ENCODE assay signal across 9 cellular contexts in genomic region chr19:48617146-48617937, GRCh38. TPM values are rescaled to one million over a fixed set of nuclear protein-coding genes. Genes with fewer than 3 reads are reported as not detected.
DNase-seq lines count a peak whose midpoint lies in the region; ATAC-seq, FAIRE-seq and TF ChIP-seq lines count a peak whose summit lies in the region.
"Had no signal": no experiment of that assay in that cellular context is flagged by ENCODE, and none has a peak within 500 bp of the region (broad histone marks: within the 10 kb centered on the region; RNA-seq: fewer than 3 reads in every experiment).

No MANE protein-coding gene starts in this region.

- DNase-seq in left ventricle myocardium inferior (no peak), Right ventricle myocardium inferior (ENCODE audit: missing footprints) (no peak), astrocyte of the spinal cord (ENCODE audit: low read depth, low spot score) (peak; percentile 30), lung microvascular endothelial cell (ENCODE audit: low read depth in 2 of 2) (peak; percentile 26 to 30), uterus (no peak), NCI-H82 (lab: John Stamatoyannopoulos, UW) (no peak), GM12892 (ENCODE audit: insufficient read length) (no peak), Ammon's horn (ENCODE audit: low spot score) (no peak)

- intact Hi-C loops in left ventricle myocardium inferior (cut with micrococcal nuclease): no loop called here
- intact Hi-C loops in Right ventricle myocardium inferior (cut with DNase I): no loop called here
- intact Hi-C loops in uterus (cut with DNase I; ENCODE audit: low total_unique reads): loop anchor here (10.0 kb wide), 2 partner anchors 123 to 1133 kb away; partner anchors contain the start of gene KPTN

- no peak for TF ChIP-seq CTCF in left ventricle myocardium inferior (IDR thresholded peaks at IDR 0.05; ENCODE audit: borderline replicate concordance)
- TF ChIP-seq CTCF in astrocyte of the spinal cord (IDR thresholded peaks at IDR 0.05; ENCODE audit: low read depth, low read length): no peak
- no peak for TF ChIP-seq CTCF in uterus (IDR thresholded peaks at IDR 0.05)

- H3K36me3 ChIP-seq in left ventricle myocardium inferior (peaks cover 42% of the 10 kb centered on the region), uterus (no peaks in the 10 kb centered on the region)

- H3K27ac ChIP-seq in left ventricle myocardium inferior (replicated peaks) (peak overlapping the region; percentile 88), uterus (peak overlapping the region; percentile 86 to 88)

- in situ Hi-C loops in astrocyte of the spinal cord (cut with HindIII; ENCODE audit: low sequenced_read_pairs): no loop called here

- H3K4me1 ChIP-seq in left ventricle myocardium inferior (peaks cover 65% of the 10 kb centered on the region), uterus (peaks cover 8 to 11% of the 10 kb centered on the region in 2 donors)

- H3K27me3 ChIP-seq in left ventricle myocardium inferior (ENCODE audit: low read depth) (no peaks in the 10 kb centered on the region), uterus (no peaks in the 10 kb centered on the region)

- H3K9me3 ChIP-seq in left ventricle myocardium inferior (replicated peaks) (no peaks in the 10 kb centered on the region), uterus (no peaks in the 10 kb centered on the region)

- peak overlapping the region; percentile 79 for H3K4me3 ChIP-seq in left ventricle myocardium inferior
- H3K4me3 ChIP-seq in astrocyte of the spinal cord (ENCODE audit: low read depth, low read length): peak overlapping the region; percentile 95
- no peak overlapping the region for H3K4me3 ChIP-seq in uterus

- FAIRE-seq in GM12892 (lab: Jason Lieb, UNC): no peak

- no peak for ATAC-seq in Right ventricle myocardium inferior

- TF ChIP-seq POLR2A in uterus (IDR thresholded peaks at IDR 0.05): no peak
- TF ChIP-seq POLR2A in GM12892 (IDR thresholded peaks at IDR 0.05; ENCODE audit: low read depth, low read length): no peak

RNA-seq across cellular contexts. Expression of gene RPL18, which starts 1.6 kb away (rescaled TPM):
- total RNA-seq in left ventricle myocardium inferior (530 TPM), Right ventricle myocardium inferior (604 TPM), lung microvascular endothelial cell (2,223 and 2,324 TPM in 2 replicates), uterus (1,000 to 10,000 TPM; 1,515 to 5,795 (median 3,195) TPM)
- 2,410 TPM for polyA plus RNA-seq in GM12892 (2012; ENCODE audit: missing spikeins)

RNA-seq across cellular contexts. Expression of gene SPHK2, which starts 2.0 kb away (rescaled TPM):
- 8.0 TPM for total RNA-seq in left ventricle myocardium inferior
- total RNA-seq in Right ventricle myocardium inferior: 7.2 TPM
- 5.4 and 6.3 TPM in 2 replicates for total RNA-seq in lung microvascular endothelial cell
- 10 to 100 TPM; 10.0 to 27.2 (median 21.7) TPM for total RNA-seq in uterus
- 7.0 TPM for polyA plus RNA-seq in GM12892 (2012; ENCODE audit: missing spikeins)

RNA-seq across cellular contexts. Expression of gene FAM83E, which starts 2.5 kb away (rescaled TPM):
- total RNA-seq in left ventricle myocardium inferior: not detected
- total RNA-seq in Right ventricle myocardium inferior: not detected
- 0.40 and 0.65 TPM in 2 replicates for total RNA-seq in lung microvascular endothelial cell
- 1 to 10 TPM in 2 of 4 donors, not detected in 2; 1.8 TPM for total RNA-seq in uterus
- 0.93 TPM for polyA plus RNA-seq in GM12892 (2012; ENCODE audit: missing spikeins)

RNA-seq across cellular contexts. Expression of gene SPACA4, which starts 10.8 kb away (rescaled TPM):
- total RNA-seq in left ventricle myocardium inferior (not detected), Right ventricle myocardium inferior (not detected), lung microvascular endothelial cell (not detected in 2 replicates), uterus (not detected)
- polyA plus RNA-seq in GM12892 (2012; ENCODE audit: missing spikeins): not detected
- total RNA-seq: mononuclear cell had no signal

RNA-seq across cellular contexts. Expression of gene DBP, which starts 19.8 kb away (rescaled TPM):
- 7.9 TPM for total RNA-seq in left ventricle myocardium inferior
- total RNA-seq in Right ventricle myocardium inferior: 15.2 TPM
- total RNA-seq in lung microvascular endothelial cell: 0.87 and 3.4 TPM in 2 replicates
- 10 to 100 TPM in 2 of 4 donors, 1 to 10 TPM in 1, not detected in 1; 3.1 to 29.8 (median 11.3) TPM for total RNA-seq in uterus
- 8.0 TPM for polyA plus RNA-seq in GM12892 (2012; ENCODE audit: missing spikeins)

Comparison
In these comparisons a context has a peak if more than half of its experiments do, and no peak if none do; other contexts are left out.
1. DNase-seq: peak in astrocyte of the spinal cord (single experiment) and lung microvascular endothelial cell (2 of 2); none in left ventricle myocardium inferior (single experiment), Right ventricle myocardium inferior (single experiment), uterus (0 of 2), NCI-H82 (single experiment), GM12892 (single experiment) and Ammon's horn (single experiment).
2. H3K4me3 ChIP-seq: peak in left ventricle myocardium inferior (single experiment) and astrocyte of the spinal cord (single experiment); none in uterus (0 of 2).